Comparison of ENCODE assay signal across 8 cellular contexts in the genomic region with DNA sequence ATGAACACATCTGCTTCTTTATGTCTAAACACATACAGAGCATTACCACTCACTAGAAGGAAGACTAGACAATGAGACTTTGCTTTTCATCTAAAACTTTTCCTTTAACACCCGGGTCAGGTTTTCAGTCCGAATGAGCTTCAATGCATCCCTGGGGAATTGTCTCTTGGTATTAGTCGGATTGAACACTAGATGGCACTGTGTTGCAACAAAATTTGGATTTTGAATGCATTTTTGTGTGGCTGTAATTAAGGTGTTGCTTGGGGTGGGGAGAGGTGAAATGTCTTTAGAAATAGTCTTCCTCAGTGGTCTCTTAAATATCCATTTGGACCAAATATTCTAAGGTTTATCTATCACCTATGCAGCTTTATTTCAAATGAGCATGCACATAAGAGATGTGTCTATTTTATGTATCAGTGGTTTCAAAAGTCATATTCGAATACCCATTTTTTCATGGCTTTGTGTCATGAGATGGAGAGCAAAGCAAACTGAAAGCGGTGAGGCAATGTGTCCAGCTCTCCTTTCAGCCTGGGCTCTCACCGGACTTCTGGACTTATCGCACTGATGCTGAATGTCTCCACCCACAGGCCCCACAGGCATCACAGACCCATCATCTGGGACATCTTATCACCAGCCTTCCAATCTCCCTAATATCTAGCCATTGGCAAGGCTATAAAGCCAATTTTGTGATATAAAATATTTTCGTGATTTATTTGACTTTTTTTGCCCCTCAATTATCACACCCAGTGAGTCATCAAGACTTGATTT.
DNase-seq lines count a peak whose midpoint lies in the region; ATAC-seq, FAIRE-seq and TF ChIP-seq lines count a peak whose summit lies in the region.

No MANE protein-coding gene starts in this region.

- TF ChIP-seq POLR2A in thyroid gland (IDR thresholded peaks at IDR 0.05) = no peak

- peak overlapping the region; percentile 38 for H3K4me2 ChIP-seq in OCI-LY7 (ENCODE audit: low read length)

- H3K4me3 ChIP-seq in OCI-LY7 (ENCODE audit: low read depth, low read length, poor library complexity, severe bottlenecking) (no peak overlapping the region), kidney (ENCODE audit: low read length in 2 of 2) (no peak overlapping the region), thyroid gland (replicated peaks in 1 of 3) (no peak overlapping the region)

- peak; percentile 88 for FAIRE-seq in kidney (lab: Jason Lieb, UNC)

- CTCF ChIA-PET in OCI-LY7 (lab: Charles Lee; ENCODE audit: unreplicated experiment) = interaction anchor here (1.2 to 3.0 kb wide), 3 partner anchors 140 to 728 kb away, joined by 3 to 12 read pairs (median 3); no protein-coding TSS in a partner anchor
- CTCF ChIA-PET in MCF 10A (lab: Yijun Ruan, JAX) = interaction anchor here (0.6 to 3.0 kb wide), 41 partner anchors 10 to 1396 kb away, joined by 3 to 23 read pairs (median 4); partner anchors contain the start of gene ID2

- H3K27ac ChIP-seq in OCI-LY7 (ENCODE audit: low read depth, low read length, poor library complexity, severe bottlenecking) (no peak overlapping the region), kidney (ENCODE audit: low read depth in 2 of 2, low read length in 2 of 2) (no peak overlapping the region), thyroid gland (no peak overlapping the region)

- 44 to 48% methylated on average over 8 of the region's 8 CpGs for WGBS in thyroid gland, 2 donors

- H3K9ac ChIP-seq in kidney (ENCODE audit: low read length in 2 of 2) = no peak overlapping the region

- H3K36me3 ChIP-seq in OCI-LY7 (ENCODE audit: insufficient read depth, low read length) (no peaks in the 10 kb centered on the region), kidney (ENCODE audit: control insufficient read depth in 1 of 2, insufficient read depth in 2 of 2, low read length in 2 of 2) (no peaks in the 10 kb centered on the region), thyroid gland (no peaks in the 10 kb centered on the region)

- H3K9me3 Mint-ChIP-seq in MCF 10A (ENCODE audit: unreplicated experiment) = peaks cover 4% of the 10 kb centered on the region

- POLR2A ChIA-PET in OCI-LY7 (lab: Charles Lee) (interaction anchor here (0.6 to 1.4 kb wide), 5 partner anchors 8 to 1254 kb away, joined by 3 to 5 read pairs (median 4); partner anchors contain the start of gene ID2), MCF 10A (lab: Yijun Ruan, JAX) (interaction anchor here (0.6 to 2.0 kb wide), 4 partner anchors 156 to 1439 kb away, joined by 3 to 11 read pairs (median 4); partner anchors contain the start of gene ID2)

- no TSS peak for BruUV-seq in OCI-LY7 (replicated peaks; lab: Mats Ljungman, UMichigan)
- BruUV-seq in MCF 10A (replicated peaks; lab: Mats Ljungman, UMichigan) = no TSS peak

- H3K4me1 Mint-ChIP-seq in MCF 10A (ENCODE audit: insufficient read depth, unreplicated experiment) = no peaks in the 10 kb centered on the region

- intact Hi-C loops in OCI-LY7 (cut with micrococcal nuclease; ENCODE audit: unreplicated experiment) (loop anchor here (1.0 to 5.0 kb wide), 5 partner anchors 140 to 1258 kb away; no protein-coding TSS in a partner anchor), MCF 10A (cut with micrococcal nuclease) (loop anchor here (1.0 to 5.0 kb wide), 3 partner anchors 225 to 1258 kb away; no protein-coding TSS in a partner anchor), kidney (cut with DNase I) (no loop called here), thyroid gland (cut with DNase I) (loop anchor here (2.0 kb wide), 1 partner anchor 1259 kb away; no protein-coding TSS in a partner anchor)

- no peak overlapping the region for H3K27ac Mint-ChIP-seq in MCF 10A (ENCODE audit: low read depth, unreplicated experiment)

- peak; percentile 91 for TF ChIP-seq CTCF in OCI-LY7 (conservative IDR thresholded peaks at IDR 0.05; ENCODE audit: low read length)
- peak; percentile 70 for TF ChIP-seq CTCF in MCF 10A (IDR thresholded peaks at IDR 0.05; ENCODE audit: unreplicated experiment)
- peak; percentile 75 for TF ChIP-seq CTCF in kidney (IDR thresholded peaks at IDR 0.05; ENCODE audit: borderline replicate concordance, extremely low read depth, insufficient read depth)
- TF ChIP-seq CTCF in thyroid gland (IDR thresholded peaks at IDR 0.05) = peak in 5 of 6 experiments; percentile 47 to 81 (median 72)

- ATAC-seq in GM18519 (IDR thresholded peaks at IDR 0.05; ENCODE audit: low FRiP score, unreplicated experiment) = no peak

- H3K9me2 ChIP-seq in OCI-LY7 (ENCODE audit: insufficient read depth, low read length) = no peaks in the 10 kb centered on the region

- peaks cover 31% of the 10 kb centered on the region for H3K27me3 Mint-ChIP-seq in MCF 10A (ENCODE audit: insufficient read depth, unreplicated experiment)

- H3K9me3 ChIP-seq in OCI-LY7 (ENCODE audit: low read length) (no peaks in the 10 kb centered on the region; the same call in 1 of the 2 replicates), kidney (ENCODE audit: control insufficient read depth in 1 of 2, low read length in 2 of 2) (no peaks in the 10 kb centered on the region), thyroid gland (no peaks in the 10 kb centered on the region)

- no peaks in the 10 kb centered on the region for H3K79me2 ChIP-seq in OCI-LY7 (ENCODE audit: insufficient read depth, low read depth, low read length)

- H3K36me3 Mint-ChIP-seq in MCF 10A (ENCODE audit: insufficient read depth, unreplicated experiment) = no peaks in the 10 kb centered on the region

- no peaks in the 10 kb centered on the region for H3K27me3 ChIP-seq in thyroid gland

- H3K4me1 ChIP-seq in OCI-LY7 (ENCODE audit: insufficient read depth, low read length, poor library complexity, severe bottlenecking) = peaks cover 48% of the 10 kb centered on the region
- H3K4me1 ChIP-seq in kidney (ENCODE audit: control insufficient read depth in 1 of 2, insufficient read depth in 1 of 2, low read depth in 1 of 2, low read length in 2 of 2) = peaks cover 0 to 3% of the 10 kb centered on the region in 2 donors
- peaks cover 8 to 10% of the 10 kb centered on the region in 2 donors for H3K4me1 ChIP-seq in thyroid gland

- peak; percentile 36 for DNase-seq in activated gamma-delta T cell treated with Interleukin-2 at 50 U/mL for 16 hours
- DNase-seq in activated gamma-delta T cell (lab: John Stamatoyannopoulos, UW) = no peak
- peak; percentile 59 for DNase-seq in LoVo (ENCODE audit: low spot score)
- DNase-seq in OCI-LY7 (ENCODE audit: low spot score) = peak; percentile 92
- peak; percentile 70 for DNase-seq in MCF 10A (ENCODE audit: unreplicated experiment)
- no peak for DNase-seq in kidney
- DNase-seq in thyroid gland = peak; percentile 4

- H4K20me1 ChIP-seq in OCI-LY7 (ENCODE audit: insufficient read depth, low read length) = no peaks in the 10 kb centered on the region

- no peak overlapping the region for H3K4me3 Mint-ChIP-seq in MCF 10A (ENCODE audit: unreplicated experiment)

- no peak overlapping the region for H2AFZ ChIP-seq in OCI-LY7 (ENCODE audit: low read length)

Comparison
In these comparisons a context has a peak if more than half of its experiments do, and no peak if none do; other contexts are left out.
1. DNase-seq: peak in activated gamma-delta T cell treated with Interleukin-2 at 50 U/mL for 16 hours (single experiment), LoVo (single experiment), OCI-LY7 (single experiment), MCF 10A (single experiment) and thyroid gland (2 of 2); none in activated gamma-delta T cell (single experiment) and kidney (single experiment).
2. Peak in every context shown above with its lines, with median percentiles within 50 percentile points of each other: CTCF ChIP-seq.